11 cellular contexts compared by ENCODE assay signal in the genomic region with DNA sequence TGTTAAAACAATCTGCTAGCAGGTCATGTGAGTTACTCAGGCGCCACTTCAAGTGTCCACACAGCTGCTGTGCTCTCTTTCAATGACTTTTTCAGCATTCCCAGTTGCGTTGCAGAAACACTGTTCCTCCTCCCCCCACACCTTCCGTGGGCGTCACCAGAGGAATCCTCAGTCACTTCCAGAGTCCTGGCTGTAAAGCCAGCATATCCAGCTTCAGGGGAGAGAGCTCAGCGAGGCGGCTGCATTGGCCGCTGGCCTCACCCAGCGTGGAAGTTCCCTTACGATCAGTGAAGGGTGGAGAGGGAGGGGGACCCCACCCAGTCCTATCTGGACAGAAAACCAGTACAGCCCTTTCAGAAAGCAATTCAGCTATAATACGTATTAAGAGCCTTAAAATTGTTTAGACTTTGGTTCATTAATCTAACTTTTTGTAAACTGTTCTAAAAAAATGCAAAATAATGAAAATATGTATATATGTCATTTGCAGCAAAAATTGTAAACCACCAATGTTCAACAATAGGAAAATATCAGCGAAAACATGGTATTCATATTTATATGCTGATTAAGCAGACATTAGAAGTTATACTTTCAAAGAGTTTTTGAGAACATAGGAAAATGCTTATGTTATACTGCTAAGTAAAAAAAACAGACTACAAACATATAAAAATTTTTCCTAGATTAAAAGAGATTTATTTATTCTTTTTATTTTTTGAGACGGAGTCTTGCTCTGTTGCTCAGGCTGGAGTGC. TPM values are rescaled to one million over a fixed set of nuclear protein-coding genes. Genes with fewer than 3 reads are reported as not detected.
DNase-seq lines count a peak whose midpoint lies in the region; ATAC-seq, FAIRE-seq and TF ChIP-seq lines count a peak whose summit lies in the region.
"Had no signal": no experiment of that assay in that cellular context is flagged by ENCODE, and none has a peak within 500 bp of the region (broad histone marks: within the 10 kb centered on the region; RNA-seq: fewer than 3 reads in every experiment).

No MANE protein-coding gene starts in this region.

- no peak overlapping the region for H3K4me3 ChIP-seq in esophagus squamous epithelium
- H3K4me3 ChIP-seq: HAP-1 had no signal

- no peak for TF ChIP-seq CTCF in esophagus squamous epithelium (IDR thresholded peaks at IDR 0.05)

- no peak overlapping the region for H3K4me3 Mint-ChIP-seq in activated T-helper 1 cell treated with anti-CD3 and anti-CD28 coated beads, Interleukin-12 subunit alpha, Interleukin-12 subunit beta, Interleukin-2, Interleukin-4 antibody, amounts not matched to agents 30 ng/mL and 10 ng/mL and 1 ng/mL, durations not matched to agents 14 hours and 24 hours and 36 hours
- H3K4me3 Mint-ChIP-seq: T-helper 17 cell had no signal

- no peak for ATAC-seq in HG02870 (IDR thresholded peaks at IDR 0.05; ENCODE audit: unreplicated experiment)
- ATAC-seq: activated naive CD4-positive, alpha-beta T cell treated with anti-CD3 and anti-CD28 coated beads, Interleukin-2, amount 50 U/mL, for 72 hours; T-helper 17 cell had no signal

- peaks cover 19 to 86% (median 36%) of the 10 kb centered on the region in 3 donors for H3K4me1 ChIP-seq in esophagus squamous epithelium

- no peak for TF ChIP-seq POLR2A in H54 (IDR thresholded peaks at IDR 0.05; ENCODE audit: low read depth, low read length)
- TF ChIP-seq POLR2A in esophagus squamous epithelium (IDR thresholded peaks at IDR 0.05), result no peak

- H3K27ac ChIP-seq in esophagus squamous epithelium, result peak overlapping the region in 3 of 4 donors; percentile 29 to 52 (median 51)

- no peak for FAIRE-seq in H54 (lab: Jason Lieb, UNC)

- H3K36me3 ChIP-seq in esophagus squamous epithelium, result no peaks in the 10 kb centered on the region
- H3K36me3 ChIP-seq: HAP-1 had no signal

- peaks cover 0 to 27% (median 0%) of the 10 kb centered on the region in 4 donors for H3K27me3 ChIP-seq in esophagus squamous epithelium

- no peak overlapping the region for H3K27ac Mint-ChIP-seq in activated T-helper 1 cell treated with anti-CD3 and anti-CD28 coated beads, Interleukin-12 subunit alpha, Interleukin-12 subunit beta, Interleukin-2, Interleukin-4 antibody, amounts not matched to agents 30 ng/mL and 10 ng/mL and 1 ng/mL, durations not matched to agents 14 hours and 24 hours and 36 hours
- H3K27ac Mint-ChIP-seq: activated naive CD4-positive, alpha-beta T cell treated with anti-CD3 and anti-CD28 coated beads, Interleukin-2, amount 50 U/mL, for 72 hours; T-helper 17 cell had no signal

- 22 to 32% methylated on average over 7 to 12 of the region's 12 CpGs for WGBS in esophagus squamous epithelium, 2 donors

- peaks cover 9% of the 10 kb centered on the region for H3K4me1 Mint-ChIP-seq in activated T-helper 1 cell treated with anti-CD3 and anti-CD28 coated beads, Interleukin-12 subunit alpha, Interleukin-12 subunit beta, Interleukin-2, Interleukin-4 antibody, amounts not matched to agents 30 ng/mL and 10 ng/mL and 1 ng/mL, durations not matched to agents 14 hours and 24 hours and 36 hours (ENCODE audit: low read depth)

- no peaks in the 10 kb centered on the region for H3K36me3 Mint-ChIP-seq in activated T-helper 1 cell treated with anti-CD3 and anti-CD28 coated beads, Interleukin-12 subunit alpha, Interleukin-12 subunit beta, Interleukin-2, Interleukin-4 antibody, amounts not matched to agents 30 ng/mL and 10 ng/mL and 1 ng/mL, durations not matched to agents 14 hours and 24 hours and 36 hours (ENCODE audit: low read depth)
- H3K36me3 Mint-ChIP-seq: activated naive CD4-positive, alpha-beta T cell treated with anti-CD3 and anti-CD28 coated beads, Interleukin-2, amount 50 U/mL, for 72 hours had no signal

- intact Hi-C loops in esophagus squamous epithelium (cut with DNase I), result loop anchor here (5.0 kb wide), 1 partner anchor 73 kb away; no protein-coding TSS in a partner anchor
- intact Hi-C loops in activated T-helper 1 cell treated with anti-CD3 and anti-CD28 coated beads, Interleukin-12 subunit alpha, Interleukin-12 subunit beta, Interleukin-2, Interleukin-4 antibody, amounts not matched to agents 30 ng/mL and 10 ng/mL and 1 ng/mL, durations not matched to agents 14 hours and 24 hours and 36 hours (cut with micrococcal nuclease), result loop anchor here (5.0 to 10.0 kb wide), 3 partner anchors 87 to 280 kb away; partner anchors contain the start of gene IFITM2

- no peaks in the 10 kb centered on the region for H3K27me3 Mint-ChIP-seq in activated T-helper 1 cell treated with anti-CD3 and anti-CD28 coated beads, Interleukin-12 subunit alpha, Interleukin-12 subunit beta, Interleukin-2, Interleukin-4 antibody, amounts not matched to agents 30 ng/mL and 10 ng/mL and 1 ng/mL, durations not matched to agents 14 hours and 24 hours and 36 hours (ENCODE audit: insufficient read depth)
- H3K27me3 Mint-ChIP-seq: T-helper 17 cell had no signal

- H3K9me3 ChIP-seq in esophagus squamous epithelium, result no peaks in the 10 kb centered on the region
- H3K9me3 ChIP-seq: HAP-1 had no signal

- no peaks in the 10 kb centered on the region for H3K9me3 Mint-ChIP-seq in activated T-helper 1 cell treated with anti-CD3 and anti-CD28 coated beads, Interleukin-12 subunit alpha, Interleukin-12 subunit beta, Interleukin-2, Interleukin-4 antibody, amounts not matched to agents 30 ng/mL and 10 ng/mL and 1 ng/mL, durations not matched to agents 14 hours and 24 hours and 36 hours
- H3K9me3 Mint-ChIP-seq: activated naive CD4-positive, alpha-beta T cell treated with anti-CD3 and anti-CD28 coated beads, Interleukin-2, amount 50 U/mL, for 72 hours had no signal

- DNase-seq in H54 (ENCODE audit: insufficient read length, low spot score) (peak; percentile 67), NCI-H510A (lab: John Stamatoyannopoulos, UW) (peak; percentile 53), esophagus squamous epithelium (lab: John Stamatoyannopoulos, UW) (no peak), renal cortical epithelial cell (ENCODE audit: low read depth) (peak; percentile 42)
- no peak for DNase-seq in activated T-helper 1 cell treated with anti-CD3 and anti-CD28 coated beads, Interleukin-12 subunit alpha, Interleukin-12 subunit beta, Interleukin-2, Interleukin-4 antibody, amounts not matched to agents 30 ng/mL and 10 ng/mL and 1 ng/mL, durations not matched to agents 14 hours and 24 hours and 36 hours (ENCODE audit: low spot score)
- no peak for DNase-seq in activated CD4-positive, CD25-positive, alpha-beta regulatory T cell treated with anti-CD3 and anti-CD28 coated beads, Interleukin-2, amount 50 U/mL, for 72 hours
- DNase-seq in activated CD4-positive, alpha-beta T cell treated with anti-CD3 and anti-CD28 coated beads for 48 hours, result no peak
- DNase-seq: T-helper 17 cell had no signal

RNA-seq across cellular contexts. Expression of gene ANO9, which starts 2.8 kb away (rescaled TPM):
- total RNA-seq in esophagus squamous epithelium (10 to 100 TPM; 11.0 to 22.1 (median 16.2) TPM), renal cortical epithelial cell (9.2 and 10.8 TPM in 2 replicates)
- 33.1 and 33.8 TPM in 2 replicates for total RNA-seq in activated T-helper 1 cell treated with anti-CD3 and anti-CD28 coated beads, Interleukin-12 subunit alpha, Interleukin-12 subunit beta, Interleukin-2, Interleukin-4 antibody, amounts not matched to agents 30 ng/mL and 10 ng/mL and 1 ng/mL, durations not matched to agents 14 hours and 24 hours and 36 hours

RNA-seq across cellular contexts. Expression of gene PTDSS2, which starts 5.5 kb away (rescaled TPM):
- total RNA-seq in esophagus squamous epithelium (10 to 100 TPM; 15.8 to 34.3 (median 22.8) TPM), renal cortical epithelial cell (25.9 and 40.7 TPM in 2 replicates)
- total RNA-seq in activated T-helper 1 cell treated with anti-CD3 and anti-CD28 coated beads, Interleukin-12 subunit alpha, Interleukin-12 subunit beta, Interleukin-2, Interleukin-4 antibody, amounts not matched to agents 30 ng/mL and 10 ng/mL and 1 ng/mL, durations not matched to agents 14 hours and 24 hours and 36 hours, result 31.0 and 33.9 TPM in 2 replicates

RNA-seq across cellular contexts. Expression of gene SIGIRR, which starts 29.8 kb away (rescaled TPM):
- total RNA-seq in esophagus squamous epithelium, result 10 to 100 TPM; 15.5 to 35.1 (median 16.1) TPM
- 5.4 and 41.5 TPM in 2 replicates for total RNA-seq in renal cortical epithelial cell
- total RNA-seq in activated T-helper 1 cell treated with anti-CD3 and anti-CD28 coated beads, Interleukin-12 subunit alpha, Interleukin-12 subunit beta, Interleukin-2, Interleukin-4 antibody, amounts not matched to agents 30 ng/mL and 10 ng/mL and 1 ng/mL, durations not matched to agents 14 hours and 24 hours and 36 hours, result 38.3 and 43.9 TPM in 2 replicates

RNA-seq across cellular contexts. Expression of gene PKP3, which starts 50.6 kb away (rescaled TPM):
- total RNA-seq in esophagus squamous epithelium (1,000 to 10,000 TPM in 1 of 4 donors, 100 to 1,000 TPM in 3; 314 to 1,016 (median 520) TPM), renal cortical epithelial cell (1.7 and 13.7 TPM in 2 replicates)
- not detected in 2 replicates for total RNA-seq in activated T-helper 1 cell treated with anti-CD3 and anti-CD28 coated beads, Interleukin-12 subunit alpha, Interleukin-12 subunit beta, Interleukin-2, Interleukin-4 antibody, amounts not matched to agents 30 ng/mL and 10 ng/mL and 1 ng/mL, durations not matched to agents 14 hours and 24 hours and 36 hours
- total RNA-seq: T-helper 17 cell had no signal

Comparison
In these comparisons a context has a peak if more than half of its experiments do, and no peak if none do; other contexts are left out.
1. DNase-seq: peak in H54 (single experiment), NCI-H510A (single experiment) and renal cortical epithelial cell (single experiment); none in esophagus squamous epithelium (single experiment), activated T-helper 1 cell treated with anti-CD3 and anti-CD28 coated beads, Interleukin-12 subunit alpha, Interleukin-12 subunit beta, Interleukin-2, Interleukin-4 antibody, amounts not matched to agents 30 ng/mL and 10 ng/mL and 1 ng/mL, durations not matched to agents 14 hours and 24 hours and 36 hours (single experiment), activated CD4-positive, CD25-positive, alpha-beta regulatory T cell treated with anti-CD3 and anti-CD28 coated beads, Interleukin-2, amount 50 U/mL, for 72 hours (single experiment) and activated CD4-positive, alpha-beta T cell treated with anti-CD3 and anti-CD28 coated beads for 48 hours (single experiment).